In the genomic region with DNA sequence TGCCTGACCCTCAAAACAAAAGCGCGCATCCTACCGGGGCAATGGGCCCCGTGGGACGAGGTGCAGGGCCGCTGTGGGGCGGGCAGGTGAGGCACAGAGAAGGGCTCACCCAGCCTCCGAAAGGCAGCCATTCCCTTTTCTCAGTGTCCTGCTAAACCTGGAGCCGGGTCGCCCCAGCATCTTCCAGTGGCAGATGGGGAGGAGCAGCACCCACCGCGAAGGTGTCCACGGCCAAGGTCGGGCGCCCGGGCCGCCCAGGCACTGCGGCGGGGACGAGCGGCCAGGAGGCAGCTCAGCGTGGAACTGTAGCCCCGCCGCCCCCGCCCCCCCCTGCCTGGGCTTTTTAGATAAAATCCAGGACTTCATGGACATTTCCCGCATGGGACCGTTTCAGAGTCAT, we compare ENCODE assay signal across 26 cellular contexts. TPM values are rescaled to one million over a fixed set of nuclear protein-coding genes. Genes with fewer than 3 reads are reported as not detected.
"Had no signal": no experiment of that assay in that cellular context is flagged by ENCODE, and none has a peak within 500 bp of the region (broad histone marks: within the 10 kb centered on the region; RNA-seq: fewer than 3 reads in every experiment).

No MANE protein-coding gene starts in this region.

- H3K36me3 ChIP-seq: SJCRH30 had no signal

- H3K4me1 ChIP-seq: SJCRH30 had no signal

- DNase-seq: Kasumi-1; MM.1S; NCI-H1092 treated with DMSO at 0.1 percent for 48 hours; NCI-H1436; NCI-H187; NCI-H2029; NCI-H2081 treated with DMSO at 0.1 percent for 48 hours; NCI-H2171; NCI-H226; NCI-H446; NCI-H510A; NCI-H524 treated with DMSO at 0.1 percent for 48 hours; NCI-H69; NCI-H774; NK-92 treated with Interleukin-12 subunit alpha and Interleukin-12 subunit beta, amount 100 ng/mL, for 24 hours; SHP77 treated with DMSO at 0.1 percent for 48 hours; SJCRH30 had no signal

- H3K4me3 ChIP-seq: SJCRH30 had no signal

- FAIRE-seq: HTR-8/SVneo had no signal

- ATAC-seq: Panc1, Right ventricle myocardium inferior, SK-N-SH treated with all-trans-retinoic acid at 6 μM for 48 hours had no signal

- H3K27ac ChIP-seq: HL-60, KMS-11, SJCRH30 had no signal

- H3K27me3 ChIP-seq: SJCRH30 had no signal

- H3K9me3 ChIP-seq: SJCRH30 had no signal

- H3K9ac ChIP-seq: KMS-11 had no signal

- H3K4me2 ChIP-seq: KMS-11 had no signal

RNA-seq across cellular contexts. Expression of a gene that starts 41.0 kb away (rescaled TPM):
- total RNA-seq: M059J, PC-3, Right ventricle myocardium inferior, SJCRH30 had no signal

RNA-seq across cellular contexts. Expression of a gene that starts 43.8 kb away (rescaled TPM):
- total RNA-seq: OCI-LY7 had no signal
